7 cellular contexts compared by ENCODE assay signal in genomic region chr11:76379811-76380160, GRCh38. TPM values are rescaled to one million over a fixed set of nuclear protein-coding genes. Genes with fewer than 3 reads are reported as not detected.
DNase-seq lines count a peak whose midpoint lies in the region; ATAC-seq and TF ChIP-seq lines count a peak whose summit lies in the region.

No MANE protein-coding gene starts in this region.

- TF ChIP-seq CTCF in HEK293 (tag by site-specific recombination; IDR thresholded peaks at IDR 0.05), result no peak

- no peak for DNase-seq in activated CD8-positive, alpha-beta T cell treated with anti-CD3 and anti-CD28 coated beads, Interleukin-2, amount 10 ng/mL, durations not matched to agents 7 days and 5 days
- DNase-seq in foreskin melanocyte (no peak), AML-193 (lab: John Stamatoyannopoulos, UW) (no peak)

- H3K36me3 ChIP-seq in HEK293 (ENCODE audit: control insufficient read depth in 2 of 2, insufficient read depth in 1 of 2, low read length in 2 of 2) (peaks cover 0 to 3% of the 10 kb centered on the region in 2 experiments; a peak in 1 of 3 replicates), iPS-18a (ENCODE audit: control insufficient read depth, low read depth, low read length) (no peaks in the 10 kb centered on the region)

- peak overlapping the region; percentile 94 for H3K4me3 Mint-ChIP-seq in activated CD8-positive, alpha-beta T cell treated with anti-CD3 and anti-CD28 coated beads, Interleukin-2, amount 10 ng/mL, durations not matched to agents 7 days and 5 days
- H3K4me3 Mint-ChIP-seq in stimulated activated memory B cell treated with anti-CD40 and anti-IgM and Interleukin-4, amounts not matched to agents 10 μg/mL and 1 μg/mL and 100 μg/mL, for 72 hours, result peak overlapping the region; percentile 85

- H3K9me3 ChIP-seq in HEK293 (ENCODE audit: control insufficient read depth, insufficient read depth, low read depth, low read length), result no peaks in the 10 kb centered on the region
- no peaks in the 10 kb centered on the region for H3K9me3 ChIP-seq in iPS-18a (ENCODE audit: control insufficient read depth, low read depth, low read length)

- H3K4me1 ChIP-seq in HEK293 (ENCODE audit: control insufficient read depth, insufficient read depth, low read length) (no peaks in the 10 kb centered on the region), iPS-18a (ENCODE audit: control insufficient read depth, low read depth, low read length) (peaks cover 6% of the 10 kb centered on the region)

- no peaks in the 10 kb centered on the region for H3K27me3 ChIP-seq in iPS-18a (ENCODE audit: control insufficient read depth, insufficient read depth, low read length)

- POLR2A ChIA-PET in HEK293 (lab: Yijun Ruan, JAX), result interaction anchor here (0.6 kb wide), 1 partner anchor 373 kb away, joined by 3 read pairs; no protein-coding TSS in a partner anchor
- POLR2A ChIA-PET in activated CD8-positive, alpha-beta T cell treated with anti-CD3 and anti-CD28 coated beads, Interleukin-2, amount 10 ng/mL, durations not matched to agents 7 days and 5 days (lab: Charles Lee), result interaction anchor here (0.7 to 1.6 kb wide), 3 partner anchors 9 to 170 kb away, joined by 3 to 6 read pairs (median 4); no protein-coding TSS in a partner anchor

- H3K9me3 Mint-ChIP-seq in activated CD8-positive, alpha-beta T cell treated with anti-CD3 and anti-CD28 coated beads, Interleukin-2, amount 10 ng/mL, durations not matched to agents 7 days and 5 days (ENCODE audit: insufficient read depth), result no peaks in the 10 kb centered on the region
- H3K9me3 Mint-ChIP-seq in stimulated activated memory B cell treated with anti-CD40 and anti-IgM and Interleukin-4, amounts not matched to agents 10 μg/mL and 1 μg/mL and 100 μg/mL, for 72 hours, result no peaks in the 10 kb centered on the region

- peak overlapping the region; percentile 37 for H3K9ac ChIP-seq in iPS-18a (ENCODE audit: low read length)

- H3K27me3 Mint-ChIP-seq in activated CD8-positive, alpha-beta T cell treated with anti-CD3 and anti-CD28 coated beads, Interleukin-2, amount 10 ng/mL, durations not matched to agents 7 days and 5 days (ENCODE audit: low read depth), result no peaks in the 10 kb centered on the region
- H3K27me3 Mint-ChIP-seq in stimulated activated memory B cell treated with anti-CD40 and anti-IgM and Interleukin-4, amounts not matched to agents 10 μg/mL and 1 μg/mL and 100 μg/mL, for 72 hours, result no peaks in the 10 kb centered on the region

- H3K27ac ChIP-seq in HEK293 (ENCODE audit: extremely low read depth, low read depth, low read length) (peak overlapping the region; percentile 72; the same call in 1 of the 2 replicates), iPS-18a (ENCODE audit: low read length) (no peak overlapping the region)

- H3K4me3 ChIP-seq in HEK293 (ENCODE audit: low read depth, low read length) (peak overlapping the region; percentile 83), iPS-18a (ENCODE audit: low read length) (peak overlapping the region; percentile 65)

- ATAC-seq in activated CD8-positive, alpha-beta T cell treated with anti-CD3 and anti-CD28 coated beads, Interleukin-2, amount 10 ng/mL, durations not matched to agents 7 days and 5 days, result no peak
- ATAC-seq in stimulated activated memory B cell treated with anti-CD40 and anti-IgM and Interleukin-4, amounts not matched to agents 10 μg/mL and 1 μg/mL and 100 μg/mL, for 72 hours, result no peak
- no peak for ATAC-seq in GM19351 (IDR thresholded peaks at IDR 0.05; ENCODE audit: unreplicated experiment)

- H3K4me1 Mint-ChIP-seq in activated CD8-positive, alpha-beta T cell treated with anti-CD3 and anti-CD28 coated beads, Interleukin-2, amount 10 ng/mL, durations not matched to agents 7 days and 5 days (ENCODE audit: low read depth), result peaks cover 48% of the 10 kb centered on the region
- H3K4me1 Mint-ChIP-seq in stimulated activated memory B cell treated with anti-CD40 and anti-IgM and Interleukin-4, amounts not matched to agents 10 μg/mL and 1 μg/mL and 100 μg/mL, for 72 hours, result peaks cover 75% of the 10 kb centered on the region

- peaks cover 11% of the 10 kb centered on the region for H3K36me3 Mint-ChIP-seq in activated CD8-positive, alpha-beta T cell treated with anti-CD3 and anti-CD28 coated beads, Interleukin-2, amount 10 ng/mL, durations not matched to agents 7 days and 5 days (ENCODE audit: low read depth)
- H3K36me3 Mint-ChIP-seq in stimulated activated memory B cell treated with anti-CD40 and anti-IgM and Interleukin-4, amounts not matched to agents 10 μg/mL and 1 μg/mL and 100 μg/mL, for 72 hours, result no peaks in the 10 kb centered on the region

- CTCF ChIA-PET in HEK293 (lab: Yijun Ruan, JAX), result no interaction called here
- CTCF ChIA-PET in activated CD8-positive, alpha-beta T cell treated with anti-CD3 and anti-CD28 coated beads, Interleukin-2, amount 10 ng/mL, durations not matched to agents 7 days and 5 days (lab: Charles Lee), result interaction anchor here (1.1 kb wide), 1 partner anchor 172 kb away, joined by 5 read pairs; no protein-coding TSS in a partner anchor

- H3K27ac Mint-ChIP-seq in activated CD8-positive, alpha-beta T cell treated with anti-CD3 and anti-CD28 coated beads, Interleukin-2, amount 10 ng/mL, durations not matched to agents 7 days and 5 days, result peak overlapping the region; percentile 96
- peak overlapping the region; percentile 76 for H3K27ac Mint-ChIP-seq in stimulated activated memory B cell treated with anti-CD40 and anti-IgM and Interleukin-4, amounts not matched to agents 10 μg/mL and 1 μg/mL and 100 μg/mL, for 72 hours

TF ChIP-seq in HEK293, 187 proteins besides CTCF, POLR2A, EP300 and RAD21:
- no peak for TF ChIP-seq ZNF670 (tag by site-specific recombination; IDR thresholded peaks at IDR 0.05; ENCODE audit: low read depth)
- no peak for TF ChIP-seq ZNF404 (tag by site-specific recombination; IDR thresholded peaks at IDR 0.05)
- TF ChIP-seq ZEB2 (tag by site-specific recombination; IDR thresholded peaks at IDR 0.05), result no peak
- TF ChIP-seq EGR2 (tag by site-specific recombination; IDR thresholded peaks at IDR 0.05; ENCODE audit: low read depth), result peak; percentile 49; the same call in 1 of the 2 replicates
- no peak for TF ChIP-seq ZXDB (tag by site-specific recombination; IDR thresholded peaks at IDR 0.05)
- no peak for TF ChIP-seq ZSCAN18 (tag by site-specific recombination; IDR thresholded peaks at IDR 0.05)

RNA-seq across cellular contexts. Expression of gene THAP12, which starts 1.1 kb away (rescaled TPM):
- total RNA-seq in activated CD8-positive, alpha-beta T cell treated with anti-CD3 and anti-CD28 coated beads, Interleukin-2, amount 10 ng/mL, durations not matched to agents 7 days and 5 days, result 10 to 100 TPM; 50.8 to 53.1 TPM

RNA-seq across cellular contexts. Expression of gene GVQW3, which starts 1.3 kb away (rescaled TPM):
- 1 to 10 TPM; 3.5 to 4.0 TPM for total RNA-seq in activated CD8-positive, alpha-beta T cell treated with anti-CD3 and anti-CD28 coated beads, Interleukin-2, amount 10 ng/mL, durations not matched to agents 7 days and 5 days
